23 cellular contexts compared by ENCODE assay signal in the genomic region with DNA sequence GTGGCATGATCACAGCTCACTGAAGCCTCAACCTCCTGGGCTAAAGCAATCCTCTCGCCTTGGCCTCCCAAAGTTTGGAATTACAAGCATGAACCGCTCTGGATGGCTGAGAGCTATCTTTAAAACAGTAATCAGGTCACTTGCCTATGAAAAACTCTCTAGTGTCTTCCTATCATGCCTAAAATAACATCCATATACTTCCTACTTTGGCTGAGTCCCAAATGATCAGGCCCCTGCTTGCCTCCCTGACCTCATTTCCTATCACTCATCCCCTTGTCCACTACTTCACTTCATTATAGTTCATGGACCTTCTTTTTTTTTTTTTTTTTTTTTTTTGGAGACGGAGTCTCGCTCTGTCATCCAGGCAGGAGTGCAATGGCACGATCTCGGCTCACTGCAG. TPM values are rescaled to one million over a fixed set of nuclear protein-coding genes. Genes with fewer than 3 reads are reported as not detected.
DNase-seq lines count a peak whose midpoint lies in the region; ATAC-seq and TF ChIP-seq lines count a peak whose summit lies in the region.
"Had no signal": no experiment of that assay in that cellular context is flagged by ENCODE, and none has a peak within 500 bp of the region (broad histone marks: within the 10 kb centered on the region; RNA-seq: fewer than 3 reads in every experiment).

No MANE protein-coding gene starts in this region.

- ATAC-seq in SK-N-SH treated with all-trans-retinoic acid at 6 μM for 48 hours (no peak; the same call in 2 of the 3 replicates), Panc1 (0 out of 2 replicates have a peak, but pooled peaks have one; percentile 21), foreskin keratinocyte (peak; percentile 64)

- no peak for TF ChIP-seq EP300 in SK-N-SH (IDR thresholded peaks at IDR 0.05; ENCODE audit: borderline replicate concordance in 1 of 2, low read depth in 1 of 2, low read length in 1 of 2)

- H4K20me1 ChIP-seq in SK-N-SH (ENCODE audit: insufficient read depth) = peaks cover 96% of the 10 kb centered on the region

- H3K36me3 Mint-ChIP-seq in nephron progenitor cell (ENCODE audit: low read depth) = peaks cover 39% of the 10 kb centered on the region

- CTCF ChIA-PET in SK-N-SH (lab: Yijun Ruan, JAX) (no interaction called here), Panc1 (lab: Charles Lee) (no interaction called here)

- H3K27ac ChIP-seq in SK-N-SH (ENCODE audit: low read depth in 2 of 2, low read length in 1 of 2) = no peak overlapping the region
- H3K27ac ChIP-seq in Panc1 (ENCODE audit: low read length) = no peak overlapping the region
- H3K27ac ChIP-seq in foreskin keratinocyte = no peak overlapping the region
- no peak overlapping the region for H3K27ac ChIP-seq in WERI-Rb-1
- H3K27ac ChIP-seq: 22Rv1, C4-2B, esophagus squamous epithelium, ovary had no signal

- H3K4me1 Mint-ChIP-seq in nephron progenitor cell = peaks cover 20% of the 10 kb centered on the region

- no peak overlapping the region for H3K4me3 Mint-ChIP-seq in nephron progenitor cell
- H3K4me3 Mint-ChIP-seq: T-helper 1 cell treated with Interleukin-12 subunit alpha and Interleukin-12 subunit beta and Interleukin-4 antibody, amounts not matched to agents 30 μg/mL and 1 μg/mL, for 36 hours; type B pancreatic cell had no signal

- no peaks in the 10 kb centered on the region for H3K9me3 ChIP-seq in SK-N-SH
- H3K9me3 ChIP-seq in Panc1 (ENCODE audit: control insufficient read depth, insufficient read depth, low read depth, low read length) = no peaks in the 10 kb centered on the region
- no peaks in the 10 kb centered on the region for H3K9me3 ChIP-seq in WERI-Rb-1 (ENCODE audit: severe bottlenecking)
- H3K9me3 ChIP-seq: esophagus squamous epithelium, ovary had no signal

- peak overlapping the region; percentile 30 for H3K27ac Mint-ChIP-seq in nephron progenitor cell
- H3K27ac Mint-ChIP-seq: T-helper 1 cell treated with Interleukin-12 subunit alpha and Interleukin-12 subunit beta and Interleukin-4 antibody, amounts not matched to agents 30 μg/mL and 1 μg/mL, for 36 hours; type B pancreatic cell had no signal

- no peak for TF ChIP-seq RAD21 in SK-N-SH (IDR thresholded peaks at IDR 0.05; ENCODE audit: low read length)

- POLR2A ChIA-PET in SK-N-SH (lab: Yijun Ruan, JAX) = no interaction called here
- POLR2A ChIA-PET in Panc1 (lab: Charles Lee) = interaction anchor here (0.6 kb wide), 2 partner anchors 16 to 19 kb away, joined by 3 to 4 read pairs; no protein-coding TSS in a partner anchor

- TF ChIP-seq CTCF in SK-N-SH (IDR thresholded peaks at IDR 0.05) (no peak), Panc1 (IDR thresholded peaks at IDR 0.05) (no peak), foreskin keratinocyte (conservative IDR thresholded peaks at IDR 0.05) (no peak), nephron progenitor cell (IDR thresholded peaks at IDR 0.05) (no peak), WERI-Rb-1 (IDR thresholded peaks at IDR 0.05; ENCODE audit: low read depth, low read length) (no peak)

- H3K4me2 ChIP-seq in SK-N-SH = no peak overlapping the region

- intact Hi-C loops in Panc1 (cut with micrococcal nuclease; ENCODE audit: unreplicated experiment) = no loop called here

- H3K27me3 Mint-ChIP-seq in nephron progenitor cell (ENCODE audit: low read depth, poor library complexity) = no peaks in the 10 kb centered on the region
- H3K27me3 Mint-ChIP-seq: type B pancreatic cell had no signal

- H3K4me3 ChIP-seq in SK-N-SH (ENCODE audit: low read depth in 2 of 2, low read length in 1 of 2) (no peak overlapping the region), Panc1 (ENCODE audit: low read depth in 2 of 2, low read length in 2 of 2) (no peak overlapping the region), WERI-Rb-1 (ENCODE audit: low read depth, low read length) (no peak overlapping the region)
- H3K4me3 ChIP-seq: esophagus squamous epithelium, ovary had no signal

- H2AFZ ChIP-seq in SK-N-SH (ENCODE audit: low read depth) = no peak overlapping the region

- 90% methylated on average over 6 of the region's 6 CpGs for WGBS in SK-N-SH (ENCODE audit: low lambda C conversion rate)

- H3K9me2 ChIP-seq in SK-N-SH = no peaks in the 10 kb centered on the region

- peaks cover 24% of the 10 kb centered on the region for H3F3A ChIP-seq in SK-N-SH (replicated peaks; ENCODE audit: insufficient read depth)

- no peak for DNase-seq in SK-N-SH
- DNase-seq in Panc1 (ENCODE audit: low read depth, low spot score) = no peak
- DNase-seq in foreskin keratinocyte = peak; percentile 66 to 83
- DNase-seq in nephron progenitor cell = no peak
- no peak for DNase-seq in WERI-Rb-1
- DNase-seq in AML-193 (lab: John Stamatoyannopoulos, UW) = no peak
- DNase-seq in NCI-H748 (lab: John Stamatoyannopoulos, UW; ENCODE audit: unreplicated experiment) = no peak
- DNase-seq: activated CD4-positive, CD25-positive, alpha-beta regulatory T cell; activated gamma-delta T cell treated with Interleukin-2 at 50 U/mL for 16 hours; anterior cingulate cortex; esophagus squamous epithelium; head of caudate nucleus; islet precursor cell; Karpas-422; NCI-H1436; NK-92 treated with Interleukin-12 subunit alpha and Interleukin-12 subunit beta, amount 100 ng/mL, for 24 hours; ovary; small intestine had no signal

- H3K27me3 ChIP-seq in SK-N-SH (ENCODE audit: insufficient read depth) (no peaks in the 10 kb centered on the region), Panc1 (ENCODE audit: control insufficient read depth, insufficient read depth, low read length) (no peaks in the 10 kb centered on the region), foreskin keratinocyte (no peaks in the 10 kb centered on the region), WERI-Rb-1 (ENCODE audit: insufficient read depth, low read depth, severe bottlenecking) (no peaks in the 10 kb centered on the region)
- H3K27me3 ChIP-seq: esophagus squamous epithelium, ovary had no signal

- H3K36me3 ChIP-seq in SK-N-SH (replicated peaks in 1 of 2; ENCODE audit: control insufficient read depth in 1 of 2, insufficient read depth in 2 of 2, low read length in 1 of 2) = peaks cover 17 to 27% of the 10 kb centered on the region in 2 experiments
- H3K36me3 ChIP-seq in Panc1 (ENCODE audit: control insufficient read depth, insufficient read depth, low read length) = peaks cover 14% of the 10 kb centered on the region
- peaks cover 10% of the 10 kb centered on the region for H3K36me3 ChIP-seq in WERI-Rb-1
- H3K36me3 ChIP-seq: ovary had no signal

- peaks cover 19 to 56% of the 10 kb centered on the region in 2 experiments for H3K4me1 ChIP-seq in SK-N-SH (ENCODE audit: control insufficient read depth in 1 of 2, insufficient read depth in 2 of 2, low read depth in 1 of 2, low read length in 1 of 2)
- peaks cover 8% of the 10 kb centered on the region; the same call in 1 of the 2 replicates for H3K4me1 ChIP-seq in Panc1 (ENCODE audit: control insufficient read depth, insufficient read depth, low read length)
- peaks cover 37% of the 10 kb centered on the region for H3K4me1 ChIP-seq in foreskin keratinocyte

- in situ Hi-C loops in Panc1 (cut with HindIII; ENCODE audit: low pct_unique_long_range_greater_than_20kb, low sequenced_read_pairs) = no loop called here

- H3K9ac ChIP-seq in SK-N-SH = no peak overlapping the region

- no TSS peak for BruUV-seq in Panc1 (replicated peaks; lab: Mats Ljungman, UMichigan)

- peaks cover 4% of the 10 kb centered on the region for H3K9me3 Mint-ChIP-seq in nephron progenitor cell
- H3K9me3 Mint-ChIP-seq: T-helper 1 cell treated with Interleukin-12 subunit alpha and Interleukin-12 subunit beta and Interleukin-4 antibody, amounts not matched to agents 30 μg/mL and 1 μg/mL, for 36 hours; type B pancreatic cell had no signal

- H3K79me2 ChIP-seq in SK-N-SH (ENCODE audit: insufficient read depth) = peaks cover 100% of the 10 kb centered on the region

TF ChIP-seq in SK-N-SH, 30 proteins besides CTCF, POLR2A, EP300 and RAD21:
- TF ChIP-seq NFIC (IDR thresholded peaks at IDR 0.05; ENCODE audit: borderline replicate concordance) (0 out of 2 replicates have a peak, but pooled peaks have one; percentile 19), NRF1 (IDR thresholded peaks at IDR 0.05; ENCODE audit: low read depth, low read length) (no peak)

TF ChIP-seq in SK-N-SH treated with all-trans-retinoic acid at 6 μM for 48 hours, 23 proteins besides CTCF, POLR2A, EP300 and RAD21 (continues in another document):
- TF ChIP-seq BACH2 (CRISPR knock-in tag; IDR thresholded peaks at IDR 0.05; ENCODE audit: borderline replicate concordance) (no peak), ZNF565 (CRISPR knock-in tag; conservative IDR thresholded peaks at IDR 0.05; ENCODE audit: low read depth) (no peak), ESRRG (CRISPR knock-in tag; IDR thresholded peaks at IDR 0.05) (no peak)
- TF ChIP-seq, protein P1, sequence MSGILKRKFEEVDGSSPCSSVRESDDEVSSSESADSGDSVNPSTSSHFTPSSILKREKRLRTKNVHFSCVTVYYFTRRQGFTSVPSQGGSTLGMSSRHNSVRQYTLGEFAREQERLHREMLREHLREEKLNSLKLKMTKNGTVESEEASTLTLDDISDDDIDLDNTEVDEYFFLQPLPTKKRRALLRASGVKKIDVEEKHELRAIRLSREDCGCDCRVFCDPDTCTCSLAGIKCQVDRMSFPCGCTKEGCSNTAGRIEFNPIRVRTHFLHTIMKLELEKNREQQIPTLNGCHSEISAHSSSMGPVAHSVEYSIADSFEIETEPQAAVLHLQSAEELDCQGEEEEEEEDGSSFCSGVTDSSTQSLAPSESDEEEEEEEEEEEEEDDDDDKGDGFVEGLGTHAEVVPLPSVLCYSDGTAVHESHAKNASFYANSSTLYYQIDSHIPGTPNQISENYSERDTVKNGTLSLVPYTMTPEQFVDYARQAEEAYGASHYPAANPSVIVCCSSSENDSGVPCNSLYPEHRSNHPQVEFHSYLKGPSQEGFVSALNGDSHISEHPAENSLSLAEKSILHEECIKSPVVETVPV (CRISPR knock-in tag; IDR thresholded peaks at IDR 0.05) = no peak
- TF ChIP-seq, protein P2, sequence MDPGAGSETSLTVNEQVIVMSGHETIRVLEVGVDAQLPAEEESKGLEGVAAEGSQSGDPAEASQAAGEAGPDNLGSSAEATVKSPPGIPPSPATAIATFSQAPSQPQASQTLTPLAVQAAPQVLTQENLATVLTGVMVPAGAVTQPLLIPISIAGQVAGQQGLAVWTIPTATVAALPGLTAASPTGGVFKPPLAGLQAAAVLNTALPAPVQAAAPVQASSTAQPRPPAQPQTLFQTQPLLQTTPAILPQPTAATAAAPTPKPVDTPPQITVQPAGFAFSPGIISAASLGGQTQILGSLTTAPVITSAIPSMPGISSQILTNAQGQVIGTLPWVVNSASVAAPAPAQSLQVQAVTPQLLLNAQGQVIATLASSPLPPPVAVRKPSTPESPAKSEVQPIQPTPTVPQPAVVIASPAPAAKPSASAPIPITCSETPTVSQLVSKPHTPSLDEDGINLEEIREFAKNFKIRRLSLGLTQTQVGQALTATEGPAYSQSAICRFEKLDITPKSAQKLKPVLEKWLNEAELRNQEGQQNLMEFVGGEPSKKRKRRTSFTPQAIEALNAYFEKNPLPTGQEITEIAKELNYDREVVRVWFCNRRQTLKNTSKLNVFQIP (CRISPR knock-in tag; IDR thresholded peaks at IDR 0.05; ENCODE audit: borderline replicate concordance, low read depth) = no peak

RNA-seq across cellular contexts. Expression of a gene that starts 28.0 kb away (rescaled TPM):
- 119 and 171 TPM in 2 replicates for polyA plus RNA-seq in SK-N-SH (2012; rRNA removed)
- 202 and 288 TPM in 2 replicates for polyA plus RNA-seq in SK-N-SH (2012; cell fraction: cytosol; rRNA removed)
- 55.8 and 118 TPM in 2 replicates for polyA plus RNA-seq in SK-N-SH (2012; cell fraction: nucleus; rRNA removed)
- total RNA-seq in Panc1 (2021; ENCODE audit: unreplicated experiment) = 292 TPM
- 201 TPM for polyA plus RNA-seq in Panc1 (2012; ENCODE audit: insufficient read length)
- total RNA-seq in foreskin keratinocyte = 229 and 253 TPM in 2 replicates
- polyA plus RNA-seq in foreskin keratinocyte = 111 and 136 TPM in 2 replicates

Comparison
In these comparisons a context has a peak if more than half of its experiments do, and no peak if none do; other contexts are left out.
1. DNase-seq: peak in foreskin keratinocyte (2 of 2); none in SK-N-SH (single experiment), Panc1 (single experiment), nephron progenitor cell (single experiment), WERI-Rb-1 (single experiment), AML-193 (0 of 2) and NCI-H748 (single experiment).